In genomic region chr11:46701078-46701654, GRCh38 we compare ENCODE assay signal across 8 cellular contexts. TPM values are rescaled to one million over a fixed set of nuclear protein-coding genes. Genes with fewer than 3 reads are reported as not detected.
DNase-seq lines count a peak whose midpoint lies in the region.

No MANE protein-coding gene starts in this region.

- DNase-seq in Karpas-422 (peak; percentile 51), dermis blood vessel endothelial cell (peak; percentile 29), GDM1 (lab: John Stamatoyannopoulos, UW) (no peak), NCI-H2196 (lab: John Stamatoyannopoulos, UW; ENCODE audit: unreplicated experiment) (no peak), cortex of kidney (lab: John Stamatoyannopoulos, UW) (no peak), NCI-H2196 treated with DMSO at 0.1 percent for 48 hours (lab: John Stamatoyannopoulos, UW; ENCODE audit: unreplicated experiment) (no peak)

- H3K4me3 ChIP-seq in GM08714 (ENCODE audit: low read length) (peak overlapping the region; percentile 86), Karpas-422 (ENCODE audit: low read length) (peak overlapping the region; percentile 87), neuron (ENCODE audit: low read length) (peak overlapping the region; percentile 100)

- H3K79me2 ChIP-seq in Karpas-422 (ENCODE audit: low read length): peaks cover 61% of the 10 kb centered on the region

- peak overlapping the region; percentile 94 for H2AFZ ChIP-seq in Karpas-422 (ENCODE audit: low read length)
- peak overlapping the region; percentile 99 for H2AFZ ChIP-seq in neuron (ENCODE audit: low read depth, low read length)

- H3K9me3 ChIP-seq in Karpas-422 (ENCODE audit: low read length): no peaks in the 10 kb centered on the region
- H3K9me3 ChIP-seq in neuron (ENCODE audit: low read length): no peaks in the 10 kb centered on the region

- H3K4me2 ChIP-seq in Karpas-422 (ENCODE audit: low read depth, low read length, poor library complexity, severe bottlenecking): peak overlapping the region; percentile 80

- H3K36me3 ChIP-seq in Karpas-422 (ENCODE audit: insufficient read depth, low read length): peaks cover 12% of the 10 kb centered on the region; the same call in 1 of the 2 replicates
- H3K36me3 ChIP-seq in neuron (ENCODE audit: insufficient read depth, low read length): peaks cover 41% of the 10 kb centered on the region

- H3K27ac ChIP-seq in Karpas-422 (ENCODE audit: low read length): peak overlapping the region; percentile 62; the same call in 1 of the 2 replicates

- H3K4me1 ChIP-seq in Karpas-422 (ENCODE audit: low read length) (peaks cover 25% of the 10 kb centered on the region), neuron (ENCODE audit: insufficient read depth, low read length) (peaks cover 30% of the 10 kb centered on the region)

- H4K20me1 ChIP-seq in Karpas-422 (ENCODE audit: insufficient read depth, low read depth, low read length): peaks cover 5% of the 10 kb centered on the region; the same call in 1 of the 2 replicates

- H3K27me3 ChIP-seq in Karpas-422 (ENCODE audit: low read length) (no peaks in the 10 kb centered on the region), neuron (ENCODE audit: insufficient read depth, low read length) (no peaks in the 10 kb centered on the region)

- H3K9ac ChIP-seq in Karpas-422 (ENCODE audit: low read length): peak overlapping the region; percentile 78

- H3K9me2 ChIP-seq in Karpas-422 (replicated peaks; ENCODE audit: insufficient read depth, low read length): no peaks in the 10 kb centered on the region

RNA-seq across cellular contexts. Expression of gene ZNF408, which starts 0.3 kb away (rescaled TPM):
- 5.1 and 7.4 TPM in 2 replicates for total RNA-seq in Karpas-422 (2014; rRNA removed; shearing (Covaris generic); ENCODE audit: low replicate concordance)
- total RNA-seq in dermis blood vessel endothelial cell: 7.9 and 8.7 TPM in 2 replicates

RNA-seq across cellular contexts. Expression of gene ARHGAP1, which starts 0.7 kb away (rescaled TPM):
- 13.6 and 23.4 TPM in 2 replicates for total RNA-seq in Karpas-422 (2014; rRNA removed; shearing (Covaris generic); ENCODE audit: low replicate concordance)
- total RNA-seq in dermis blood vessel endothelial cell: 21.6 and 35.4 TPM in 2 replicates

RNA-seq across cellular contexts. Expression of gene F2, which starts 17.8 kb away (rescaled TPM):
- total RNA-seq in Karpas-422 (2014; rRNA removed; shearing (Covaris generic); ENCODE audit: low replicate concordance): not detected in 2 replicates
- total RNA-seq in dermis blood vessel endothelial cell: not detected in 2 replicates

Comparison
In these comparisons a context has a peak if more than half of its experiments do, and no peak if none do; other contexts are left out.
1. DNase-seq: peak in Karpas-422 (single experiment) and dermis blood vessel endothelial cell (single experiment); none in GDM1 (single experiment), NCI-H2196 (single experiment), cortex of kidney (single experiment) and NCI-H2196 treated with DMSO at 0.1 percent for 48 hours (single experiment).
2. Peak in every context shown above with its lines, with median percentiles within 50 percentile points of each other: H3K4me3 ChIP-seq.